Comparison of ENCODE assay signal across 20 cellular contexts in the genomic region with DNA sequence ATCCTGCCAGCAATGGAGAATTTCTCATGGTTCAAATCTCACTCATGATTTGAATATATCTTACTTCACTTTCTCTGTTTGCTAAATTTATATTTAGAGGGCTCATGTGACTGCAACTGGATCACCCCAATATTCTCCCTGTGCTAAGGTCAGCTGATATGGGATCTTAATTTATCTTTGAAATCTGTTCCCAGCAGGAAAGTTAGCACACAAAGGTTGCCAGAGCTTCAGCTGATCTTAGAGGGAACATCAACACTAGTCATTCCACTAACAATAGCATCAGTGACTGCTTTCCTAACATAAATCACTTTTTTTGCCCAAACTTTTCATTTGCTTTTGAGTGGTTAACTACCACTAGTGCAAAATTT.
DNase-seq lines count a peak whose midpoint lies in the region; ATAC-seq and TF ChIP-seq lines count a peak whose summit lies in the region.
"Had no signal": no experiment of that assay in that cellular context is flagged by ENCODE, and none has a peak within 500 bp of the region (broad histone marks: within the 10 kb centered on the region; RNA-seq: fewer than 3 reads in every experiment).

No MANE protein-coding gene starts in this region.

- TF ChIP-seq EP300 in suprapubic skin (IDR thresholded peaks at IDR 0.05), result no peak

- TF ChIP-seq CTCF in VCaP (conservative IDR thresholded peaks at IDR 0.05) (0 out of 2 replicates have a peak, but pooled peaks have one; percentile 1), gastrocnemius medialis (IDR thresholded peaks at IDR 0.05 in 4 of 5, conservative IDR thresholded peaks at IDR 0.05 in 1 of 5) (no peak), suprapubic skin (IDR thresholded peaks at IDR 0.05) (no peak)

- H3K27ac ChIP-seq in VCaP (no peak overlapping the region), mesendoderm (ENCODE audit: low read depth, low read length) (no peak overlapping the region), neuronal stem cell (replicated peaks; ENCODE audit: low read length) (no peak overlapping the region), gastrocnemius medialis (peak overlapping the region; percentile 67 to 83 (median 80)), suprapubic skin (no peak overlapping the region)
- H3K27ac ChIP-seq: 22Rv1; A549; BLaER1 treated with 17β-estradiol and CSF1 and Interleukin-3, amounts not matched to agents 10 nM and 100 nM; C4-2B had no signal

- H3K4me3 ChIP-seq in mesendoderm (ENCODE audit: low read length) (no peak overlapping the region), neuronal stem cell (ENCODE audit: low read length in 2 of 2) (no peak overlapping the region), gastrocnemius medialis (peak overlapping the region in 1 of 4 donors; percentile 3), suprapubic skin (no peak overlapping the region)
- H3K4me3 ChIP-seq: A549; BLaER1 treated with 17β-estradiol and CSF1 and Interleukin-3, amounts not matched to agents 10 nM and 100 nM; GM12878 had no signal

- H2AFZ ChIP-seq in neuronal stem cell (ENCODE audit: low read length), result peak overlapping the region; percentile 49

- no peak overlapping the region for H4K8ac ChIP-seq in mesendoderm (ENCODE audit: low read depth, low read length)
- H4K8ac ChIP-seq in neuronal stem cell (ENCODE audit: low read depth, low read length), result no peak overlapping the region

- H2AK5ac ChIP-seq in mesendoderm (ENCODE audit: low read length) (no peak overlapping the region), neuronal stem cell (ENCODE audit: low read depth, low read length) (no peak overlapping the region)

- H3K36me3 ChIP-seq in mesendoderm (ENCODE audit: control insufficient read depth, insufficient read depth, low read length) (no peaks in the 10 kb centered on the region), neuronal stem cell (replicated peaks in 1 of 2; ENCODE audit: control insufficient read depth in 2 of 2, insufficient read depth in 2 of 2, low read length in 2 of 2) (no peaks in the 10 kb centered on the region), gastrocnemius medialis (no peaks in the 10 kb centered on the region), suprapubic skin (no peaks in the 10 kb centered on the region)
- H3K36me3 ChIP-seq: BLaER1 treated with 17β-estradiol and CSF1 and Interleukin-3, amounts not matched to agents 10 nM and 100 nM had no signal

- H3K9ac ChIP-seq in mesendoderm (ENCODE audit: low read length), result no peak overlapping the region
- no peak overlapping the region for H3K9ac ChIP-seq in neuronal stem cell (ENCODE audit: low read depth, low read length, poor library complexity)
- H3K9ac ChIP-seq: BLaER1 treated with 17β-estradiol and CSF1 and Interleukin-3, amounts not matched to agents 10 nM and 100 nM had no signal

- ATAC-seq in gastrocnemius medialis (peak; percentile 95 to 97), HG03342 (IDR thresholded peaks at IDR 0.05; ENCODE audit: unreplicated experiment) (no peak)
- ATAC-seq: A549; CD8-positive, alpha-beta T cell; GM12878 had no signal

- H3K56ac ChIP-seq in mesendoderm (ENCODE audit: low read length), result no peak overlapping the region

- no peaks in the 10 kb centered on the region for H3K9me3 ChIP-seq in neuronal stem cell (replicated peaks in 1 of 2; ENCODE audit: control insufficient read depth in 2 of 2, insufficient read depth in 1 of 2, low read depth in 1 of 2, low read length in 2 of 2)
- H3K9me3 ChIP-seq in gastrocnemius medialis, result no peaks in the 10 kb centered on the region
- no peaks in the 10 kb centered on the region for H3K9me3 ChIP-seq in suprapubic skin
- H3K9me3 ChIP-seq: A549; BLaER1 treated with 17β-estradiol and CSF1 and Interleukin-3, amounts not matched to agents 10 nM and 100 nM; Caco-2 had no signal

- H3K79me2 ChIP-seq in mesendoderm (ENCODE audit: control insufficient read depth, insufficient read depth, low read length), result no peaks in the 10 kb centered on the region

- no peaks in the 10 kb centered on the region for H3K27me3 ChIP-seq in mesendoderm (ENCODE audit: insufficient read depth, low read length, poor library complexity)
- H3K27me3 ChIP-seq in neuronal stem cell (ENCODE audit: control insufficient read depth in 3 of 3, insufficient read depth in 3 of 3, low read depth in 1 of 3, low read length in 3 of 3), result no peaks in the 10 kb centered on the region
- H3K27me3 ChIP-seq in gastrocnemius medialis, result no peaks in the 10 kb centered on the region
- H3K27me3 ChIP-seq in suprapubic skin, result no peaks in the 10 kb centered on the region
- H3K27me3 ChIP-seq: BLaER1 treated with 17β-estradiol and CSF1 and Interleukin-3, amounts not matched to agents 10 nM and 100 nM had no signal

- no peak overlapping the region for H2BK120ac ChIP-seq in mesendoderm (ENCODE audit: low read depth, low read length)
- H2BK120ac ChIP-seq in neuronal stem cell (ENCODE audit: low read depth, low read length), result no peak overlapping the region

- no peak overlapping the region for H4K5ac ChIP-seq in mesendoderm (ENCODE audit: low read length)

- H2BK15ac ChIP-seq in mesendoderm (replicated peaks; ENCODE audit: low read depth), result no peak overlapping the region
- no peak overlapping the region for H2BK15ac ChIP-seq in neuronal stem cell (ENCODE audit: low read length)

- H3K79me1 ChIP-seq in mesendoderm (ENCODE audit: low read length) (no peaks in the 10 kb centered on the region), neuronal stem cell (ENCODE audit: low read depth, low read length) (no peaks in the 10 kb centered on the region)

- DNase-seq in mesendoderm (peak; percentile 23), neuronal stem cell (ENCODE audit: low spot score) (no peak), gastrocnemius medialis (peak; percentile 12 to 66), EL (no peak), kidney glomerular epithelial cell (lab: John Stamatoyannopoulos, UW) (no peak), suprapubic skin (ENCODE audit: low spot score in 2 of 2) (no peak)
- DNase-seq: AML-193; Caco-2; Calu3; CD4-positive, alpha-beta T cell; CD8-positive, alpha-beta T cell; DMS79 treated with DMSO at 0.1 percent for 48 hours; GDM1 had no signal

- no peak overlapping the region for H3K23ac ChIP-seq in mesendoderm (ENCODE audit: low read length)
- H3K23ac ChIP-seq in neuronal stem cell (ENCODE audit: low read depth, low read length, poor library complexity), result no peak overlapping the region

- no peak overlapping the region for H2BK12ac ChIP-seq in neuronal stem cell (ENCODE audit: low read length)

- TF ChIP-seq POLR2A in gastrocnemius medialis (IDR thresholded peaks at IDR 0.05) (no peak), suprapubic skin (IDR thresholded peaks at IDR 0.05) (no peak)

- H3K4me1 ChIP-seq in mesendoderm (ENCODE audit: control insufficient read depth, low read depth, low read length), result no peaks in the 10 kb centered on the region
- H3K4me1 ChIP-seq in neuronal stem cell (ENCODE audit: control insufficient read depth in 2 of 2, insufficient read depth in 1 of 2, low read depth in 1 of 2, low read length in 2 of 2), result no peaks in the 10 kb centered on the region
- H3K4me1 ChIP-seq in gastrocnemius medialis, result peaks cover 11 to 12% of the 10 kb centered on the region in 2 donors
- no peaks in the 10 kb centered on the region for H3K4me1 ChIP-seq in suprapubic skin
- H3K4me1 ChIP-seq: A549; BLaER1 treated with 17β-estradiol and CSF1 and Interleukin-3, amounts not matched to agents 10 nM and 100 nM; Caco-2 had no signal

- H3K4ac ChIP-seq in mesendoderm (ENCODE audit: low read depth, low read length) (no peak overlapping the region), neuronal stem cell (ENCODE audit: low read length) (no peak overlapping the region)

- H3K14ac ChIP-seq in neuronal stem cell (ENCODE audit: low read length), result no peak overlapping the region

- in situ Hi-C loops in gastrocnemius medialis (cut with MboI; ENCODE audit: low sequenced_read_pairs in 4 of 4), result no loop called here

- H2BK5ac ChIP-seq in mesendoderm (ENCODE audit: low read length) (no peak overlapping the region), neuronal stem cell (ENCODE audit: low read length) (no peak overlapping the region)

- H4K91ac ChIP-seq in neuronal stem cell (ENCODE audit: low read depth, low read length, poor library complexity), result no peak overlapping the region

- intact Hi-C loops in gastrocnemius medialis (cut with DNase I; ENCODE audit: low total_unique reads), result loop anchor here (2.0 kb wide), 2 partner anchors 29 to 241 kb away; no protein-coding TSS in a partner anchor

- no peak overlapping the region for H3K4me2 ChIP-seq in mesendoderm (ENCODE audit: low read length)
- H3K4me2 ChIP-seq in neuronal stem cell (ENCODE audit: insufficient read depth, low read length, poor library complexity, severe bottlenecking), result no peak overlapping the region
- H3K4me2 ChIP-seq: A549; BLaER1 treated with 17β-estradiol and CSF1 and Interleukin-3, amounts not matched to agents 10 nM and 100 nM had no signal

- no peak overlapping the region for H3K18ac ChIP-seq in mesendoderm (ENCODE audit: low read length)
- no peak overlapping the region for H3K18ac ChIP-seq in neuronal stem cell (ENCODE audit: low read length)

Comparison
In these comparisons a context has a peak if more than half of its experiments do, and no peak if none do; other contexts are left out.
1. H3K27ac ChIP-seq: peak in gastrocnemius medialis (4 of 4); none in VCaP (single experiment), mesendoderm (single experiment), neuronal stem cell (single experiment) and suprapubic skin (single experiment).
2. DNase-seq: peak in mesendoderm (single experiment) and gastrocnemius medialis (2 of 2); none in neuronal stem cell (single experiment), EL (single experiment), kidney glomerular epithelial cell (single experiment) and suprapubic skin (0 of 2).